Comparison of ENCODE assay signal across 8 cellular contexts in the genomic region with DNA sequence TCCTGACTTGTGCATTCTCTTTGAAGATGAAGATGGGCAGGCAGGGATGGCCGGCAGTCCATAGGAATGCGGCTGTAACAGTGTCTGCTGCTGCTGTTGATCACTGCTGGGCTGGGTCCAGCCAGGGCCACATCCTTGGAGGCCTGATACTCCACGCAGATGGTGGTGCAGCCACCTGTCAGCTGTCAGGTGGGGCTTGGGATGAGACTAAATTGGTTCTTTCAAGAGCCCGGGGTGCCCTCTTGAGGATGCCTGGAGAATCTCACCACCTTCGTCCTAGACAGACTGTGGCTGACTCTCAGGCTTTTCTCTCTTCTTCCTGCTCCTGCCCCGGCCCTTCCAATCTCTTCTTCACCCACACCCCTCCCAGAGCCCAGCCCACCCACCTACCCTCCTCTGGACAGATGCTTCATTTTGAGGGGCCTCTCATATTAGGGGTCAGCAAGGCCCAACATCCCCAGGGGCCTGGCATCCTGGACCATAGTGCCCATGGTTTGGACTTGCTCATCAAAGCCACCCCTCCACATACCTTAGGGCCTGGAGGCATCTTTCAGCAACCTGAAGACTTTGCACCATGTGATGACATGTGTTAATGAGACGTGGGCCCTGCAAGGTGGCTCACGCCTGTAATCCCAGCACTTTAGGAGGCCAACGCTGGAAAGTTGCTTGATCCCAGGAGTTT.
DNase-seq lines count a peak whose midpoint lies in the region; ATAC-seq and TF ChIP-seq lines count a peak whose summit lies in the region.

No MANE protein-coding gene starts in this region.

- TF ChIP-seq CTCF in GM12864 (IDR thresholded peaks at IDR 0.05; ENCODE audit: low read depth, low read length, missing control alignments), result peak; percentile 86
- TF ChIP-seq CTCF in NB4 (IDR thresholded peaks at IDR 0.05; ENCODE audit: low read depth, low read length), result peak; percentile 59

- no peak for TF ChIP-seq POLR2A in NB4 (IDR thresholded peaks at IDR 0.05; ENCODE audit: extremely low read depth, insufficient read length)

- DNase-seq in GM12864 (ENCODE audit: low read depth), result peak; percentile 18
- DNase-seq in NB4 (ENCODE audit: low read depth), result peak; percentile 52
- DNase-seq in SKM-1 treated with dmso at 0.1 percent for 144 hours (lab: John Stamatoyannopoulos, UW; ENCODE audit: unreplicated experiment), result peak; percentile 55
- DNase-seq in amniotic epithelial cell (ENCODE audit: low read depth), result peak; percentile 48
- DNase-seq in iris pigment epithelial cell (ENCODE audit: low read depth), result peak; percentile 51
- DNase-seq in stimulated activated CD4-positive, alpha-beta T cell treated with anti-CD3 and anti-CD28 coated beads, Interleukin-2, amount 100 ng/mL, for 24 hours, result peak; percentile 65 to 68
- no peak for DNase-seq in NCI-H226

- H3K4me3 ChIP-seq in GM12864 (ENCODE audit: low read depth, low read length) (no peak overlapping the region), NB4 (ENCODE audit: low read depth, low read length) (no peak overlapping the region)

- ATAC-seq in GM18511 (IDR thresholded peaks at IDR 0.05; ENCODE audit: unreplicated experiment), result no peak
